In the genomic region with DNA sequence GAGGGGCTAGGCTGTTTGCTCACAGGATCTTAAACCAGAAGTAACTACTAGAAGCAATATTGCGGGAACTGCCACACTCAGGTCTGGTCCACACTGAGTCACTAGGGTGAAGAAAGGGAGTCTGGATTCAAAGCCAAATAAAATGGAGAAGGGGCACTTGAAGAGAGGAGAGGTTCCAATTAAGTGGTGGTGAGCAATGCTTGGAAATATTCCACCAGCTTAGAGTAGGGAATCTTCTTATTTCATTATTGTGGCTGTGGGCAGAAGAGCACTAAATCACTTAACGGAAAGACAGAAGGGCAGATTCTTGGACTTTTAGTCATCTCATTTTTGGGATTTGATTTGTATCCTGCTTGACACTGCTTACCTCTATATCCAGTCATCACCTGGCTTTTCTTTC, we compare ENCODE assay signal across 15 cellular contexts. TPM values are rescaled to one million over a fixed set of nuclear protein-coding genes. Genes with fewer than 3 reads are reported as not detected.
DNase-seq lines count a peak whose midpoint lies in the region; ATAC-seq, FAIRE-seq and TF ChIP-seq lines count a peak whose summit lies in the region.
"Had no signal": no experiment of that assay in that cellular context is flagged by ENCODE, and none has a peak within 500 bp of the region (broad histone marks: within the 10 kb centered on the region; RNA-seq: fewer than 3 reads in every experiment).

No MANE protein-coding gene starts in this region.

- H3K4me1 ChIP-seq in IMR-90 (ENCODE audit: control insufficient read depth, insufficient read depth, low read length) = peaks cover 7% of the 10 kb centered on the region
- H3K4me1 ChIP-seq in mesodermal cell (ENCODE audit: control insufficient read depth, insufficient read depth, low read length, poor library complexity, severe bottlenecking) = peaks cover 19% of the 10 kb centered on the region
- H3K4me1 ChIP-seq: upper lobe of left lung had no signal

- ATAC-seq in IMR-90 (ENCODE audit: low read depth) (peak; percentile 21), HG02759 (IDR thresholded peaks at IDR 0.05; ENCODE audit: unreplicated experiment) (no peak), HG03045 (IDR thresholded peaks at IDR 0.05; ENCODE audit: unreplicated experiment) (no peak), HG03342 (IDR thresholded peaks at IDR 0.05; ENCODE audit: unreplicated experiment) (no peak), GM18511 (IDR thresholded peaks at IDR 0.05; ENCODE audit: unreplicated experiment) (no peak)
- ATAC-seq: mucosa of descending colon, T-helper 17 cell had no signal

- TF ChIP-seq POLR2A in IMR-90 (IDR thresholded peaks at IDR 0.05; ENCODE audit: low read depth, low read length) = no peak

- TF ChIP-seq CTCF in IMR-90 (conservative IDR thresholded peaks at IDR 0.05; ENCODE audit: low read depth, low read length) (no peak), bronchial epithelial cell (IDR thresholded peaks at IDR 0.05; ENCODE audit: insufficient read depth, low read length, severe bottlenecking) (no peak)

- peak overlapping the region; percentile 20; the same call in 1 of the 2 replicates for H2BK20ac ChIP-seq in IMR-90 (ENCODE audit: low read depth, low read length)

- H3K56ac ChIP-seq in IMR-90 (ENCODE audit: extremely low read depth, insufficient read depth, low read length) = no peak overlapping the region

- H3K9me1 ChIP-seq in IMR-90 (ENCODE audit: insufficient read depth, low read length) = peaks cover 3% of the 10 kb centered on the region; the same call in 1 of the 2 replicates

- WGBS in IMR-90 (ENCODE audit: extremely low coverage in 2 of 2, insufficient read length in 1 of 2), 2 experiments = no CpG with 5 or more reads among the region's 2 CpGs
- 94 to 100% methylated on average over 2 of the region's 2 CpGs for WGBS in mesodermal cell (ENCODE audit: insufficient coverage in 2 of 2), 2 experiments

- no peak overlapping the region for H3K27ac ChIP-seq in IMR-90 (ENCODE audit: insufficient read depth, low read length)
- H3K27ac ChIP-seq in mesodermal cell (ENCODE audit: low read depth, low read length, severe bottlenecking) = peak overlapping the region; percentile 54
- H3K27ac ChIP-seq: right atrium auricular region, upper lobe of left lung had no signal

- H3K18ac ChIP-seq in IMR-90 (ENCODE audit: low read depth, low read length) = no peak overlapping the region

- H4K5ac ChIP-seq in IMR-90 (ENCODE audit: low read depth, low read length) = no peak overlapping the region

- H4K20me1 ChIP-seq in IMR-90 (ENCODE audit: insufficient read depth, low read length) = no peaks in the 10 kb centered on the region

- dilution Hi-C loops in IMR-90 (cut with HindIII; ENCODE audit: low sequenced_read_pairs, unreplicated experiment) = no loop called here

- in situ Hi-C loops in IMR-90 (cut with MboI; ENCODE audit: low sequenced_read_pairs) = no loop called here

- CTCF ChIA-PET in IMR-90 (lab: Yijun Ruan, JAX) = no interaction called here

- H3K23ac ChIP-seq in IMR-90 (ENCODE audit: low read depth, low read length) = no peak overlapping the region

- peak overlapping the region; percentile 22; the same call in 1 of the 2 replicates for H2BK120ac ChIP-seq in IMR-90 (ENCODE audit: low read depth, low read length)

- H2AFZ ChIP-seq in IMR-90 (replicated peaks; ENCODE audit: low read length, poor library complexity) = peak overlapping the region; percentile 47

- no peak for TF ChIP-seq RAD21 in IMR-90 (IDR thresholded peaks at IDR 0.05; ENCODE audit: low read length)

- H3K36me3 ChIP-seq in IMR-90 (ENCODE audit: control insufficient read depth, insufficient read depth, low read length) (no peaks in the 10 kb centered on the region), bronchial epithelial cell (ENCODE audit: control insufficient read depth, insufficient read depth, low read length) (no peaks in the 10 kb centered on the region), mesodermal cell (ENCODE audit: control insufficient read depth, insufficient read depth, low read length) (no peaks in the 10 kb centered on the region)
- H3K36me3 ChIP-seq: right atrium auricular region, upper lobe of left lung had no signal

- H2AK9ac ChIP-seq in IMR-90 (replicated peaks; ENCODE audit: low read depth, low read length, poor library complexity) = peak overlapping the region; percentile 76

- peak overlapping the region; percentile 28; the same call in 1 of the 2 replicates for H4K91ac ChIP-seq in IMR-90 (ENCODE audit: insufficient read depth, low read depth, low read length)

- H2BK5ac ChIP-seq in IMR-90 (ENCODE audit: low read depth, low read length, poor library complexity, severe bottlenecking) = no peak overlapping the region

- H3K14ac ChIP-seq in IMR-90 (replicated peaks; ENCODE audit: low read depth, low read length) = no peak overlapping the region; the same call in 1 of the 2 replicates

- H3K9me3 ChIP-seq in IMR-90 (ENCODE audit: control insufficient read depth, insufficient read depth, low read length) (no peaks in the 10 kb centered on the region), mesodermal cell (ENCODE audit: control insufficient read depth, low read length) (no peaks in the 10 kb centered on the region)
- H3K9me3 ChIP-seq: mucosa of descending colon, right atrium auricular region, upper lobe of left lung had no signal

- DNase-seq in AG20443 (ENCODE audit: low spot score) = peak; percentile 84
- peak; percentile 78 for DNase-seq in IMR-90
- DNase-seq in bronchial epithelial cell (ENCODE audit: low read depth) = peak; percentile 9
- DNase-seq: activated CD4-positive, alpha-beta T cell treated with anti-CD3 and anti-CD28 coated beads, Interleukin-2, amount 50 U/mL, for 48 hours; Calu3; mucosa of descending colon; NCI-H1092; T-helper 17 cell; upper lobe of left lung had no signal

- FAIRE-seq in bronchial epithelial cell (lab: Jason Lieb, UNC) = no peak

- no peak overlapping the region; a peak in 1 of 4 replicates for H4K8ac ChIP-seq in IMR-90 (ENCODE audit: low read depth in 2 of 2, low read length in 2 of 2)

- POLR2A ChIA-PET in IMR-90 (lab: Charles Lee; ENCODE audit: unreplicated experiment) = no interaction called here

- H2AK5ac ChIP-seq in IMR-90 (ENCODE audit: low read depth, low read length) = peak overlapping the region; percentile 13; the same call in 1 of the 2 replicates

- peak overlapping the region; percentile 67 for H3K4ac ChIP-seq in IMR-90 (ENCODE audit: low read depth, low read length)

- no peak overlapping the region; the same call in 2 of the 3 replicates for H2BK15ac ChIP-seq in IMR-90 (ENCODE audit: low read depth, low read length)

- H3K4me3 ChIP-seq in IMR-90 (ENCODE audit: insufficient read depth, low read depth, low read length) = no peak overlapping the region
- no peak overlapping the region for H3K4me3 ChIP-seq in bronchial epithelial cell (ENCODE audit: low read depth, low read length)
- H3K4me3 ChIP-seq in mesodermal cell (ENCODE audit: extremely low read depth, insufficient read depth, low read length, poor library complexity, severe bottlenecking) = no peak overlapping the region
- H3K4me3 ChIP-seq: mucosa of descending colon, right atrium auricular region, upper lobe of left lung had no signal

- H3K9ac ChIP-seq in IMR-90 (ENCODE audit: low read depth, low read length) = no peak overlapping the region

- no peaks in the 10 kb centered on the region for H3K79me1 ChIP-seq in IMR-90 (ENCODE audit: low read depth in 1 of 2, low read length in 2 of 2)

- intact Hi-C loops in IMR-90 (cut with micrococcal nuclease) = no loop called here

- H3K4me2 ChIP-seq in IMR-90 (ENCODE audit: low read depth, low read length) = no peak overlapping the region

- no TSS peak for BruUV-seq in IMR-90 (replicated peaks; lab: Mats Ljungman, UMichigan)

- H3K27me3 ChIP-seq in IMR-90 (ENCODE audit: control insufficient read depth, insufficient read depth, low read length) (no peaks in the 10 kb centered on the region), bronchial epithelial cell (ENCODE audit: control insufficient read depth, insufficient read depth, low read length) (no peaks in the 10 kb centered on the region)
- H3K27me3 ChIP-seq: right atrium auricular region, upper lobe of left lung had no signal

TF ChIP-seq in IMR-90, 13 proteins besides CTCF, POLR2A, EP300 and RAD21:
- no peak for TF ChIP-seq RCOR1 (IDR thresholded peaks at IDR 0.05; ENCODE audit: insufficient replicate concordance, low read length)
- TF ChIP-seq NFE2L2 (IDR thresholded peaks at IDR 0.05; ENCODE audit: low read depth, low read length) = no peak
- TF ChIP-seq RFX5 (IDR thresholded peaks at IDR 0.05; ENCODE audit: low read depth, low read length) = no peak
- peak; percentile 20; the same call in 1 of the 2 replicates for TF ChIP-seq CEBPB (IDR thresholded peaks at IDR 0.05; ENCODE audit: low read depth, low read length)
- no peak for TF ChIP-seq SMC3 (IDR thresholded peaks at IDR 0.05; ENCODE audit: low read depth, low read length)
- TF ChIP-seq MAFK (IDR thresholded peaks at IDR 0.05; ENCODE audit: low read depth, low read length) = no peak
- TF ChIP-seq, protein P1, sequence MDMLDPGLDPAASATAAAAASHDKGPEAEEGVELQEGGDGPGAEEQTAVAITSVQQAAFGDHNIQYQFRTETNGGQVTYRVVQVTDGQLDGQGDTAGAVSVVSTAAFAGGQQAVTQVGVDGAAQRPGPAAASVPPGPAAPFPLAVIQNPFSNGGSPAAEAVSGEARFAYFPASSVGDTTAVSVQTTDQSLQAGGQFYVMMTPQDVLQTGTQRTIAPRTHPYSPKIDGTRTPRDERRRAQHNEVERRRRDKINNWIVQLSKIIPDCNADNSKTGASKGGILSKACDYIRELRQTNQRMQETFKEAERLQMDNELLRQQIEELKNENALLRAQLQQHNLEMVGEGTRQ (IDR thresholded peaks at IDR 0.05; ENCODE audit: low read depth, low read length) = no peak
- no peak for TF ChIP-seq MXI1 (IDR thresholded peaks at IDR 0.05; ENCODE audit: borderline replicate concordance, low read depth, low read length)
- TF ChIP-seq CHD1 (IDR thresholded peaks at IDR 0.05; ENCODE audit: low read depth, low read length) = no peak

RNA-seq across cellular contexts. Expression of a gene that starts 48.6 kb away (rescaled TPM):
- 112 and 204 TPM in 2 replicates for total RNA-seq in IMR-90 (2012; rRNA removed)
- 43.8 and 47.7 TPM in 2 replicates for polyA plus RNA-seq in IMR-90 (2012; rRNA removed)
- polyA plus RNA-seq in IMR-90 (2012; cell fraction: cytosol; rRNA removed) = 8.5 and 8.9 TPM in 2 replicates
- 23.8 and 84.0 TPM in 2 replicates for polyA plus RNA-seq in IMR-90 (2012; cell fraction: nucleus; rRNA removed; ENCODE audit: low replicate concordance)
- total RNA-seq in bronchial epithelial cell = 56.9 and 86.9 TPM in 2 replicates
- 63.6 TPM for polyA plus RNA-seq in mesodermal cell (2013, experiment 1 of 2)
- polyA plus RNA-seq in mesodermal cell (2013, experiment 2 of 2) = 81.6 TPM

Comparison
In these comparisons a context has a peak if more than half of its experiments do, and no peak if none do; other contexts are left out.
1. DNase-seq: peak in every context shown above with its lines; median percentile 84 in AG20443; 78 in IMR-90; 9 in bronchial epithelial cell.